ENCODE assay signal across 34 cellular contexts in the genomic region with DNA sequence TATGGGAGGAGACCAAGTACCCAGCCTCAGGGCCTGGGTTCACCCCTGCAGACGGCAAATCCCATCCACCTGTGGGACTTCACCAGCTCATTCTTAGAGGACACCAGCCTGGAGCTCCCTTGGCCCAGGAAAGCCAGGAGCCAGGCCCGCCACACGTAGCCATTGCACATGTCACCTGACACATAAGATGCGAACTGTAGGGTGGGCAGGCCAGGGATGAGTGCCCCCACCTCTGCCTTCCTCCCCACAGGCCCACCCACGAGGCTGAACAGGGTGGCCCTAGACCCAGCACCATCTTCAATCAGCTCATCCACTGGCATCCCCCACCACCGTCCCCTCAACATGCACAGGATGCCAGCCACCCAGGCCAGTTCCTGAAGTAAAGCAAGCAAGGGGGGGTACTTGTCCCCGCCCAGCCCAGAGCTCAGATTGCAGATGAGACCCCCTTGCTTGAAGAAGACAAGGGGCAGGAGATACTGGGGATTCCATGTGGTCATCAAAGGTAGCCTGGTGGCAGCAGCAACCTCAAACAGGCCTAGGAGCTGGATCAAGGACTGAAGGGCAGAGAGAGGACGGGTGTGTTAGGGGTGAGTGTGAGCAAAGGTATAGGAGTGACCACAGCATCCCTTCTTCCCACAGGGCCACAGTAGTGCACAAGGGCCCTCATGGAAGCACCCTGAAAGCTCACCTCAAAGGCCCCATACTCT. TPM values are rescaled to one million over a fixed set of nuclear protein-coding genes. Genes with fewer than 3 reads are reported as not detected.
DNase-seq lines count a peak whose midpoint lies in the region; ATAC-seq and TF ChIP-seq lines count a peak whose summit lies in the region.
"Had no signal": no experiment of that assay in that cellular context is flagged by ENCODE, and none has a peak within 500 bp of the region (broad histone marks: within the 10 kb centered on the region; RNA-seq: fewer than 3 reads in every experiment).

No MANE protein-coding gene starts in this region.

- H3K27me3 Mint-ChIP-seq in IgD-negative memory B cell (peaks cover 6% of the 10 kb centered on the region), naive B cell (no peaks in the 10 kb centered on the region), H9 (ENCODE audit: low read depth) (peaks cover 84% of the 10 kb centered on the region)
- H3K27me3 Mint-ChIP-seq in activated T-helper 17 cell treated with anti-CD3 and anti-CD28 coated beads, Interleukin-2, amount 50 U/mL, for 72 hours: no peaks in the 10 kb centered on the region
- H3K27me3 Mint-ChIP-seq: central memory CD8-positive, alpha-beta T cell had no signal

- peak overlapping the region in 3 of 4 donors; percentile 13 to 79 (median 15) for H3K4me3 Mint-ChIP-seq in IgD-negative memory B cell
- no peak overlapping the region for H3K4me3 Mint-ChIP-seq in activated T-helper 17 cell treated with anti-CD3 and anti-CD28 coated beads, Interleukin-2, amount 50 U/mL, for 72 hours
- peak overlapping the region; percentile 59 to 88 (median 78) for H3K4me3 Mint-ChIP-seq in naive B cell
- H3K4me3 Mint-ChIP-seq in H9: no peak overlapping the region
- H3K4me3 Mint-ChIP-seq: central memory CD8-positive, alpha-beta T cell; naive thymus-derived CD4-positive, alpha-beta T cell had no signal

- no peak overlapping the region; the same call in 1 of the 2 replicates for H3K14ac ChIP-seq in H9 (ENCODE audit: insufficient read depth, low read length)

- H3K4me2 ChIP-seq in DND-41 (ENCODE audit: insufficient read depth, low read length) (no peak overlapping the region), H9 (ENCODE audit: insufficient read depth, insufficient read length, low read length) (no peak overlapping the region)

- H3K4me1 Mint-ChIP-seq in IgD-negative memory B cell (peaks cover 62 to 73% (median 73%) of the 10 kb centered on the region in 3 donors), naive B cell (peaks cover 76 to 99% (median 99%) of the 10 kb centered on the region in 3 donors), H9 (peaks cover 4 to 12% of the 10 kb centered on the region in 2 experiments; a peak in 3 of 4 replicates)
- peaks cover 5% of the 10 kb centered on the region for H3K4me1 Mint-ChIP-seq in activated T-helper 17 cell treated with anti-CD3 and anti-CD28 coated beads, Interleukin-2, amount 50 U/mL, for 72 hours

- H4K91ac ChIP-seq in H9 (ENCODE audit: insufficient read length, low read depth, low read length): no peak overlapping the region

- H3K4ac ChIP-seq in H9 (ENCODE audit: low read depth, low read length): no peak overlapping the region

- no peak overlapping the region for H2BK120ac ChIP-seq in H9 (ENCODE audit: low read depth, low read length, poor library complexity, severe bottlenecking)

- no peak overlapping the region for H2BK15ac ChIP-seq in H9 (ENCODE audit: low read depth, low read length)

- H3K27me3 ChIP-seq in DND-41 (ENCODE audit: insufficient read depth, low read length, poor library complexity): no peaks in the 10 kb centered on the region
- H3K27me3 ChIP-seq in WERI-Rb-1 (ENCODE audit: insufficient read depth, low read depth, severe bottlenecking): no peaks in the 10 kb centered on the region
- peaks cover 2% of the 10 kb centered on the region; the same call in 1 of the 2 replicates for H3K27me3 ChIP-seq in H9 (ENCODE audit: insufficient read depth, low read length)
- H3K27me3 ChIP-seq: adrenal gland, foreskin keratinocyte, upper lobe of right lung had no signal

- H3K23ac ChIP-seq in H9 (ENCODE audit: insufficient read length, low read depth, low read length): no peak overlapping the region

- H4K20me1 ChIP-seq in DND-41 (ENCODE audit: insufficient read depth, low read length): no peaks in the 10 kb centered on the region
- no peaks in the 10 kb centered on the region for H4K20me1 ChIP-seq in H9 (ENCODE audit: control insufficient read depth, insufficient read depth, insufficient read length)

- no peak overlapping the region for H2AK5ac ChIP-seq in H9 (ENCODE audit: insufficient read length, low read length)

- H4K5ac ChIP-seq in H9 (ENCODE audit: insufficient read length, low read depth, low read length): no peak overlapping the region

- H3K36me3 Mint-ChIP-seq in IgD-negative memory B cell (no peaks in the 10 kb centered on the region), naive B cell (no peaks in the 10 kb centered on the region), H9 (ENCODE audit: insufficient read depth in 1 of 3, low read depth in 3 of 3) (no peaks in the 10 kb centered on the region; a peak in 1 of 7 replicates)
- no peaks in the 10 kb centered on the region for H3K36me3 Mint-ChIP-seq in activated T-helper 17 cell treated with anti-CD3 and anti-CD28 coated beads, Interleukin-2, amount 50 U/mL, for 72 hours (ENCODE audit: low read depth)
- H3K36me3 Mint-ChIP-seq: naive thymus-derived CD4-positive, alpha-beta T cell had no signal

- H3K9ac ChIP-seq in DND-41 (ENCODE audit: low read depth, low read length) (no peak overlapping the region), H9 (ENCODE audit: extremely low read depth, insufficient read length, low read length) (no peak overlapping the region)

- H3K79me1 ChIP-seq in H9 (ENCODE audit: insufficient read depth, low read depth, low read length, poor library complexity, severe bottlenecking): no peaks in the 10 kb centered on the region

- H3K4me3 ChIP-seq in DND-41 (ENCODE audit: low read depth in 1 of 2, low read length in 2 of 2) (no peak overlapping the region), WERI-Rb-1 (ENCODE audit: low read depth, low read length) (no peak overlapping the region)
- H3K4me3 ChIP-seq: adrenal gland, esophagus squamous epithelium, left ventricle myocardium inferior, suprapubic skin, upper lobe of right lung had no signal

- H2BK12ac ChIP-seq in H9 (ENCODE audit: insufficient read length, low read depth, low read length): no peak overlapping the region

- no peak overlapping the region for H4K8ac ChIP-seq in H9 (replicated peaks; ENCODE audit: insufficient read length, low read depth, low read length)

- H3K9me3 ChIP-seq in DND-41 (ENCODE audit: insufficient read depth, low read length, severe bottlenecking): no peaks in the 10 kb centered on the region
- H3K9me3 ChIP-seq in WERI-Rb-1 (ENCODE audit: severe bottlenecking): no peaks in the 10 kb centered on the region
- H3K9me3 ChIP-seq in H9 (ENCODE audit: control insufficient read depth, low read depth, low read length): no peaks in the 10 kb centered on the region
- H3K9me3 ChIP-seq: adrenal gland, esophagus squamous epithelium, left ventricle myocardium inferior, suprapubic skin, upper lobe of right lung had no signal

- H3K4me1 ChIP-seq in DND-41 (ENCODE audit: insufficient read depth, low read length): peaks cover 16% of the 10 kb centered on the region
- no peaks in the 10 kb centered on the region for H3K4me1 ChIP-seq in H9 (ENCODE audit: insufficient read depth, low read length)
- H3K4me1 ChIP-seq: adrenal gland, foreskin keratinocyte had no signal

- H2AFZ ChIP-seq in DND-41 (ENCODE audit: low read depth, low read length): no peak overlapping the region
- H2AFZ ChIP-seq in H9 (ENCODE audit: low read length): no peak overlapping the region

- no peak overlapping the region for H2BK5ac ChIP-seq in H9 (ENCODE audit: insufficient read length, low read length)

- H3K27ac ChIP-seq in DND-41 (ENCODE audit: low read length): peak overlapping the region; percentile 43; the same call in 1 of the 2 replicates
- no peak overlapping the region for H3K27ac ChIP-seq in WERI-Rb-1
- no peak overlapping the region for H3K27ac ChIP-seq in H9 (ENCODE audit: insufficient read length, low read depth, low read length)
- H3K27ac ChIP-seq: adrenal gland, esophagus squamous epithelium, foreskin keratinocyte, HL-60, left ventricle myocardium inferior, suprapubic skin, upper lobe of right lung had no signal

- H3K56ac ChIP-seq in H9 (ENCODE audit: insufficient read length, low read depth, low read length): no peak overlapping the region

- no peak overlapping the region for H3T11ph ChIP-seq in H9 (ENCODE audit: low read length)

- H3K36me3 ChIP-seq in DND-41 (ENCODE audit: insufficient read depth, low read length): no peaks in the 10 kb centered on the region
- no peaks in the 10 kb centered on the region for H3K36me3 ChIP-seq in WERI-Rb-1
- H3K36me3 ChIP-seq: adrenal gland, esophagus squamous epithelium, left ventricle myocardium inferior, suprapubic skin, upper lobe of right lung had no signal

- H3K9me3 Mint-ChIP-seq in IgD-negative memory B cell: no peaks in the 10 kb centered on the region
- H3K9me3 Mint-ChIP-seq in activated T-helper 17 cell treated with anti-CD3 and anti-CD28 coated beads, Interleukin-2, amount 50 U/mL, for 72 hours: no peaks in the 10 kb centered on the region
- H3K9me3 Mint-ChIP-seq in naive B cell: no peaks in the 10 kb centered on the region
- H3K9me3 Mint-ChIP-seq in H9: no peaks in the 10 kb centered on the region
- H3K9me3 Mint-ChIP-seq: central memory CD8-positive, alpha-beta T cell; naive thymus-derived CD4-positive, alpha-beta T cell had no signal

- no peaks in the 10 kb centered on the region for H3K23me2 ChIP-seq in H9 (ENCODE audit: insufficient read length, low read depth, low read length, poor library complexity, severe bottlenecking)

- peak overlapping the region; percentile 80 to 96 (median 90) for H3K27ac Mint-ChIP-seq in IgD-negative memory B cell
- H3K27ac Mint-ChIP-seq in activated T-helper 17 cell treated with anti-CD3 and anti-CD28 coated beads, Interleukin-2, amount 50 U/mL, for 72 hours: peak overlapping the region; percentile 15
- peak overlapping the region; percentile 98 to 100 (median 100) for H3K27ac Mint-ChIP-seq in naive B cell
- H3K27ac Mint-ChIP-seq in H9: peak overlapping the region in 1 of 3 experiments; percentile 44; a peak in 1 of 7 replicates

- no peak for ATAC-seq in DND-41 (ENCODE audit: insufficient read depth, low read depth)
- ATAC-seq in activated T-helper 17 cell treated with anti-CD3 and anti-CD28 coated beads, Interleukin-2, amount 50 U/mL, for 72 hours (replicated peaks): no peak
- no peak for ATAC-seq in naive B cell (ENCODE audit: low read depth in 2 of 2)
- ATAC-seq in GM18909 (IDR thresholded peaks at IDR 0.05; ENCODE audit: poor library complexity, unreplicated experiment): no peak
- ATAC-seq: foreskin keratinocyte; naive thymus-derived CD4-positive, alpha-beta T cell; upper lobe of right lung had no signal

- H3K79me2 ChIP-seq in DND-41 (ENCODE audit: insufficient read depth, low read length): no peaks in the 10 kb centered on the region
- no peaks in the 10 kb centered on the region for H3K79me2 ChIP-seq in H9 (ENCODE audit: insufficient read depth, low read length)

- no CpG with 5 or more reads among the region's 8 CpGs for WGBS in H9 (ENCODE audit: extremely low coverage, insufficient read length, low lambda C conversion rate)

- no peak overlapping the region for H3K18ac ChIP-seq in H9 (ENCODE audit: insufficient read length, low read depth, low read length)

- DNase-seq in DND-41 (no peak), naive B cell (no peak), WERI-Rb-1 (no peak), NOMO-1 (lab: John Stamatoyannopoulos, UW; ENCODE audit: unreplicated experiment in 2 of 2) (no peak), H9 (no peak)
- DNase-seq: activated CD4-positive, alpha-beta T cell treated with anti-CD3 and anti-CD28 coated beads, Interleukin-2, amount 50 U/mL, for 1 hour; activated CD4-positive, CD25-positive, alpha-beta regulatory T cell; activated T-cell treated with anti-CD3 and anti-CD28 coated beads, Interleukin-2, amount 50 U/mL, for 48 hours; adrenal gland; C1 segment of cervical spinal cord; esophagus squamous epithelium; foreskin keratinocyte; GDM1; head of caudate nucleus; Kasumi-1; left ventricle myocardium inferior; MV-4-11; naive thymus-derived CD4-positive, alpha-beta T cell; NCI-H2107; NCI-H748 treated with DMSO at 0.1 percent for 48 hours; occipital lobe; stimulated activated naive CD4-positive, alpha-beta T cell treated with Interleukin-2 at 50 U/mL for 16 hours; T-helper 1 cell; upper lobe of right lung had no signal

- no peak for TF ChIP-seq CTCF in DND-41 (IDR thresholded peaks at IDR 0.05; ENCODE audit: borderline replicate concordance, extremely low read depth, low read length, poor library complexity, severe bottlenecking)
- TF ChIP-seq CTCF in WERI-Rb-1 (IDR thresholded peaks at IDR 0.05; ENCODE audit: low read depth, low read length): no peak
- no peak for TF ChIP-seq CTCF in H9 (conservative IDR thresholded peaks at IDR 0.05)

- H2BK20ac ChIP-seq in H9 (ENCODE audit: low read depth, low read length, poor library complexity, severe bottlenecking): no peak overlapping the region

RNA-seq across cellular contexts. Expression of a gene that starts 45.6 kb away (rescaled TPM):
- polyA plus RNA-seq in IgD-negative memory B cell (195 TPM), naive B cell (ENCODE audit: low read depth in 6 of 6) (100 to 1,000 TPM; 233 to 640 (median 475) TPM)
- not detected for total RNA-seq in activated T-helper 17 cell treated with anti-CD3 and anti-CD28 coated beads, Interleukin-2, amount 50 U/mL, for 72 hours
- total RNA-seq in H9 (2021): not detected in 2 replicates
- total RNA-seq: dermis microvascular lymphatic vessel endothelial cell, foreskin keratinocyte, H4, occipital lobe, pulmonary artery endothelial cell, suprapubic skin had no signal
- polyA plus RNA-seq: AG04450, foreskin keratinocyte had no signal

Comparison
In these comparisons a context has a peak if more than half of its experiments do, and no peak if none do; other contexts are left out.
1. H3K4me3 Mint-ChIP-seq: peak in IgD-negative memory B cell (3 of 4) and naive B cell (8 of 8); none in activated T-helper 17 cell treated with anti-CD3 and anti-CD28 coated beads, Interleukin-2, amount 50 U/mL, for 72 hours (single experiment) and H9 (0 of 2).